ENCODE assay signal across 11 cellular contexts in genomic region chr4:2248044-2248780, GRCh38. TPM values are rescaled to one million over a fixed set of nuclear protein-coding genes. Genes with fewer than 3 reads are reported as not detected.
DNase-seq lines count a peak whose midpoint lies in the region; FAIRE-seq and TF ChIP-seq lines count a peak whose summit lies in the region.
"Had no signal": no experiment of that assay in that cellular context is flagged by ENCODE, and none has a peak within 500 bp of the region (broad histone marks: within the 10 kb centered on the region; RNA-seq: fewer than 3 reads in every experiment).

No MANE protein-coding gene starts in this region.

- no peak overlapping the region for H3K4me3 Mint-ChIP-seq in activated naive CD4-positive, alpha-beta T cell treated with anti-CD3 and anti-CD28 coated beads for 36 hours
- H3K4me3 Mint-ChIP-seq: activated T-cell treated with anti-CD3 and anti-CD28 coated beads, Interleukin-2, amount 50 U/mL, for 24 hours had no signal

- in situ Hi-C loops in GM13977 (cut with MboI; ENCODE audit: low pct_unique_long_range_greater_than_20kb, low sequenced_read_pairs, unreplicated experiment) = no loop called here

- peaks cover 16% of the 10 kb centered on the region for H3K4me1 Mint-ChIP-seq in activated naive CD4-positive, alpha-beta T cell treated with anti-CD3 and anti-CD28 coated beads for 36 hours (ENCODE audit: low read depth)

- no peak overlapping the region for H3K27ac Mint-ChIP-seq in activated naive CD4-positive, alpha-beta T cell treated with anti-CD3 and anti-CD28 coated beads for 36 hours
- H3K27ac Mint-ChIP-seq: activated T-cell treated with anti-CD3 and anti-CD28 coated beads, Interleukin-2, amount 50 U/mL, for 24 hours had no signal

- H3K36me3 Mint-ChIP-seq in activated naive CD4-positive, alpha-beta T cell treated with anti-CD3 and anti-CD28 coated beads for 36 hours (ENCODE audit: low read depth) = no peaks in the 10 kb centered on the region

- no peaks in the 10 kb centered on the region for H3K27me3 Mint-ChIP-seq in activated naive CD4-positive, alpha-beta T cell treated with anti-CD3 and anti-CD28 coated beads for 36 hours (ENCODE audit: low read depth)
- H3K27me3 Mint-ChIP-seq: activated T-cell treated with anti-CD3 and anti-CD28 coated beads, Interleukin-2, amount 50 U/mL, for 24 hours had no signal

- TF ChIP-seq CTCF in GM13977 (IDR thresholded peaks at IDR 0.05; ENCODE audit: extremely low read depth, insufficient read depth, missing control alignments) = no peak

- intact Hi-C loops in activated naive CD4-positive, alpha-beta T cell treated with anti-CD3 and anti-CD28 coated beads for 36 hours (cut with micrococcal nuclease) = no loop called here
- intact Hi-C loops in posterior vena cava (cut with DNase I) = loop anchor here in 1 of 2 donors (10.0 kb wide), 1 partner anchor 717 kb away; the partner anchor contains the start of genes GRK4 and NOP14

- CTCF ChIA-PET in activated naive CD4-positive, alpha-beta T cell treated with anti-CD3 and anti-CD28 coated beads for 36 hours (lab: Charles Lee) = no interaction called here

- H3K9me3 Mint-ChIP-seq in activated naive CD4-positive, alpha-beta T cell treated with anti-CD3 and anti-CD28 coated beads for 36 hours = no peaks in the 10 kb centered on the region
- H3K9me3 Mint-ChIP-seq: activated T-cell treated with anti-CD3 and anti-CD28 coated beads, Interleukin-2, amount 50 U/mL, for 24 hours had no signal

- FAIRE-seq in frontal cortex (lab: Jason Lieb, UNC) = no peak

- DNase-seq in activated naive CD4-positive, alpha-beta T cell treated with anti-CD3 and anti-CD28 coated beads for 36 hours = peak; percentile 3
- no peak for DNase-seq in activated naive CD4-positive, alpha-beta T cell treated with Interleukin-2 at 50 U/mL for 16 hours
- DNase-seq in GM13977 (ENCODE audit: low spot score) (peak; percentile 17), frontal cortex (ENCODE audit: low spot score in 2 of 2) (peak; percentile 4 to 8), posterior vena cava (ENCODE audit: low spot score) (peak; percentile 70), DMS 273 treated with DMSO at 0.1 percent for 48 hours (lab: John Stamatoyannopoulos, UW) (no peak), HPDE6-E6E7 (ENCODE audit: extremely low spot score) (no peak)
- DNase-seq in effector CD4-positive, alpha-beta T cell = no peak
- DNase-seq: activated T-cell treated with anti-CD3 and anti-CD28 coated beads, Interleukin-2, amount 50 U/mL, for 24 hours; mammary epithelial cell; NCI-H2171 treated with DMSO at 0.1 percent for 48 hours had no signal

RNA-seq across cellular contexts. Expression of gene HAUS3, which starts 6.3 kb away (rescaled TPM):
- 10 to 100 TPM; 18.0 to 18.1 TPM for total RNA-seq in activated naive CD4-positive, alpha-beta T cell treated with anti-CD3 and anti-CD28 coated beads for 36 hours
- total RNA-seq in frontal cortex = 42.0 TPM
- 10 to 100 TPM in 1 of 2 donors, 1 to 10 TPM in 1; 9.6 to 11.8 TPM for total RNA-seq in posterior vena cava

RNA-seq across cellular contexts. Expression of gene POLN, which starts 6.3 kb away (rescaled TPM):
- 1 to 10 TPM in 1 of 2 experiments, under 1 TPM in 1; 0.91 to 1.3 TPM for total RNA-seq in activated naive CD4-positive, alpha-beta T cell treated with anti-CD3 and anti-CD28 coated beads for 36 hours
- 8.6 TPM for total RNA-seq in frontal cortex
- total RNA-seq in posterior vena cava = 1 to 10 TPM; 2.0 to 3.5 TPM

RNA-seq across cellular contexts. Expression of gene MXD4, which starts 13.7 kb away (rescaled TPM):
- total RNA-seq in activated naive CD4-positive, alpha-beta T cell treated with anti-CD3 and anti-CD28 coated beads for 36 hours = 1 to 10 TPM; 2.3 to 2.7 TPM
- total RNA-seq in frontal cortex (17.5 TPM), posterior vena cava (10 to 100 TPM; 43.6 to 43.7 TPM)

Comparison
In these comparisons a context has a peak if more than half of its experiments do, and no peak if none do; other contexts are left out.
1. DNase-seq: peak in activated naive CD4-positive, alpha-beta T cell treated with anti-CD3 and anti-CD28 coated beads for 36 hours (single experiment), GM13977 (single experiment), frontal cortex (2 of 2) and posterior vena cava (single experiment); none in activated naive CD4-positive, alpha-beta T cell treated with Interleukin-2 at 50 U/mL for 16 hours (single experiment), DMS 273 treated with DMSO at 0.1 percent for 48 hours (single experiment), effector CD4-positive, alpha-beta T cell (single experiment) and HPDE6-E6E7 (single experiment).